8 cellular contexts compared by ENCODE assay signal in genomic region chr3:177596822-177597271, GRCh38.
DNase-seq lines count a peak whose midpoint lies in the region; ATAC-seq and TF ChIP-seq lines count a peak whose summit lies in the region.

No MANE protein-coding gene starts in this region.

- TF ChIP-seq CTCF in type B pancreatic cell (conservative IDR thresholded peaks at IDR 0.05): no peak

- H3K27me3 Mint-ChIP-seq in activated CD8-positive, alpha-beta memory T cell treated with anti-CD3 and anti-CD28 coated beads, Interleukin-2, amount 10 ng/mL, durations not matched to agents 7 days and 5 days: no peaks in the 10 kb centered on the region
- H3K27me3 Mint-ChIP-seq in activated T-helper 2 cell treated with anti-CD3 and anti-CD28 coated beads, Interferon-gamma antibody, Interleukin-2, Interleukin-4, amounts not matched to agents 10 μg/mL and 5 μg/mL and 100 μg/mL, durations not matched to agents 14 hours and 24 hours and 36 hours (ENCODE audit: low read depth): no peaks in the 10 kb centered on the region
- H3K27me3 Mint-ChIP-seq in type B pancreatic cell: no peaks in the 10 kb centered on the region

- DNase-seq in activated CD8-positive, alpha-beta memory T cell treated with anti-CD3 and anti-CD28 coated beads, Interleukin-2, amount 10 ng/mL, durations not matched to agents 7 days and 5 days: no peak
- DNase-seq in activated CD8-positive, alpha-beta memory T cell treated with anti-CD3 and anti-CD28 coated beads, Interleukin-2, amount 50 U/mL, for 48 hours: no peak
- no peak for DNase-seq in activated T-helper 2 cell treated with anti-CD3 and anti-CD28 coated beads, Interferon-gamma antibody, Interleukin-2, Interleukin-4, amounts not matched to agents 10 μg/mL and 5 μg/mL and 100 μg/mL, durations not matched to agents 14 hours and 24 hours and 36 hours (ENCODE audit: low spot score)
- DNase-seq in left lobe of liver (ENCODE audit: low spot score) (peak; percentile 67), type B pancreatic cell (ENCODE audit: extremely low spot score, unreplicated experiment) (no peak), pons (ENCODE audit: low spot score) (no peak), OCI-M1 (lab: John Stamatoyannopoulos, UW) (no peak)

- peaks cover 68% of the 10 kb centered on the region for H3K4me1 Mint-ChIP-seq in activated CD8-positive, alpha-beta memory T cell treated with anti-CD3 and anti-CD28 coated beads, Interleukin-2, amount 10 ng/mL, durations not matched to agents 7 days and 5 days
- peaks cover 53% of the 10 kb centered on the region for H3K4me1 Mint-ChIP-seq in activated T-helper 2 cell treated with anti-CD3 and anti-CD28 coated beads, Interferon-gamma antibody, Interleukin-2, Interleukin-4, amounts not matched to agents 10 μg/mL and 5 μg/mL and 100 μg/mL, durations not matched to agents 14 hours and 24 hours and 36 hours (ENCODE audit: low read depth)
- H3K4me1 Mint-ChIP-seq in type B pancreatic cell (ENCODE audit: unreplicated experiment): peaks cover 64% of the 10 kb centered on the region

- peaks cover 18% of the 10 kb centered on the region for H3K36me3 Mint-ChIP-seq in activated CD8-positive, alpha-beta memory T cell treated with anti-CD3 and anti-CD28 coated beads, Interleukin-2, amount 10 ng/mL, durations not matched to agents 7 days and 5 days
- H3K36me3 Mint-ChIP-seq in activated T-helper 2 cell treated with anti-CD3 and anti-CD28 coated beads, Interferon-gamma antibody, Interleukin-2, Interleukin-4, amounts not matched to agents 10 μg/mL and 5 μg/mL and 100 μg/mL, durations not matched to agents 14 hours and 24 hours and 36 hours (ENCODE audit: low read depth): peaks cover 4% of the 10 kb centered on the region
- H3K36me3 Mint-ChIP-seq in type B pancreatic cell: no peaks in the 10 kb centered on the region

- peak overlapping the region; percentile 95 for H3K27ac Mint-ChIP-seq in activated CD8-positive, alpha-beta memory T cell treated with anti-CD3 and anti-CD28 coated beads, Interleukin-2, amount 10 ng/mL, durations not matched to agents 7 days and 5 days
- H3K27ac Mint-ChIP-seq in activated T-helper 2 cell treated with anti-CD3 and anti-CD28 coated beads, Interferon-gamma antibody, Interleukin-2, Interleukin-4, amounts not matched to agents 10 μg/mL and 5 μg/mL and 100 μg/mL, durations not matched to agents 14 hours and 24 hours and 36 hours: peak overlapping the region; percentile 90
- H3K27ac Mint-ChIP-seq in type B pancreatic cell: peak overlapping the region; percentile 20

- no peak for ATAC-seq in activated CD8-positive, alpha-beta memory T cell treated with anti-CD3 and anti-CD28 coated beads, Interleukin-2, amount 10 ng/mL, durations not matched to agents 7 days and 5 days
- peak; percentile 77 for ATAC-seq in left lobe of liver
- no peak for ATAC-seq in HG03039 (IDR thresholded peaks at IDR 0.05; ENCODE audit: unreplicated experiment)

- intact Hi-C loops in activated T-helper 2 cell treated with anti-CD3 and anti-CD28 coated beads, Interferon-gamma antibody, Interleukin-2, Interleukin-4, amounts not matched to agents 10 μg/mL and 5 μg/mL and 100 μg/mL, durations not matched to agents 14 hours and 24 hours and 36 hours (cut with micrococcal nuclease): loop anchor here (5.0 kb wide), 1 partner anchor 395 kb away; no protein-coding TSS in a partner anchor

- H3K9me3 Mint-ChIP-seq in activated CD8-positive, alpha-beta memory T cell treated with anti-CD3 and anti-CD28 coated beads, Interleukin-2, amount 10 ng/mL, durations not matched to agents 7 days and 5 days (ENCODE audit: low read depth): no peaks in the 10 kb centered on the region
- no peaks in the 10 kb centered on the region for H3K9me3 Mint-ChIP-seq in activated T-helper 2 cell treated with anti-CD3 and anti-CD28 coated beads, Interferon-gamma antibody, Interleukin-2, Interleukin-4, amounts not matched to agents 10 μg/mL and 5 μg/mL and 100 μg/mL, durations not matched to agents 14 hours and 24 hours and 36 hours
- H3K9me3 Mint-ChIP-seq in type B pancreatic cell: no peaks in the 10 kb centered on the region

- H3K4me3 Mint-ChIP-seq in activated CD8-positive, alpha-beta memory T cell treated with anti-CD3 and anti-CD28 coated beads, Interleukin-2, amount 10 ng/mL, durations not matched to agents 7 days and 5 days: no peak overlapping the region
- no peak overlapping the region for H3K4me3 Mint-ChIP-seq in activated T-helper 2 cell treated with anti-CD3 and anti-CD28 coated beads, Interferon-gamma antibody, Interleukin-2, Interleukin-4, amounts not matched to agents 10 μg/mL and 5 μg/mL and 100 μg/mL, durations not matched to agents 14 hours and 24 hours and 36 hours (ENCODE audit: low read depth)
- H3K4me3 Mint-ChIP-seq in type B pancreatic cell: no peak overlapping the region

- CTCF ChIA-PET in activated CD8-positive, alpha-beta memory T cell treated with anti-CD3 and anti-CD28 coated beads, Interleukin-2, amount 10 ng/mL, durations not matched to agents 7 days and 5 days (lab: Charles Lee): no interaction called here

Comparison
In these comparisons a context has a peak if more than half of its experiments do, and no peak if none do; other contexts are left out.
1. H3K27ac Mint-ChIP-seq: peak in every context shown above with its lines; median percentile 95 in activated CD8-positive, alpha-beta memory T cell treated with anti-CD3 and anti-CD28 coated beads, Interleukin-2, amount 10 ng/mL, durations not matched to agents 7 days and 5 days; 90 in activated T-helper 2 cell treated with anti-CD3 and anti-CD28 coated beads, Interferon-gamma antibody, Interleukin-2, Interleukin-4, amounts not matched to agents 10 μg/mL and 5 μg/mL and 100 μg/mL, durations not matched to agents 14 hours and 24 hours and 36 hours; 20 in type B pancreatic cell.